Comparison of ENCODE assay signal across 10 cellular contexts in the genomic region with DNA sequence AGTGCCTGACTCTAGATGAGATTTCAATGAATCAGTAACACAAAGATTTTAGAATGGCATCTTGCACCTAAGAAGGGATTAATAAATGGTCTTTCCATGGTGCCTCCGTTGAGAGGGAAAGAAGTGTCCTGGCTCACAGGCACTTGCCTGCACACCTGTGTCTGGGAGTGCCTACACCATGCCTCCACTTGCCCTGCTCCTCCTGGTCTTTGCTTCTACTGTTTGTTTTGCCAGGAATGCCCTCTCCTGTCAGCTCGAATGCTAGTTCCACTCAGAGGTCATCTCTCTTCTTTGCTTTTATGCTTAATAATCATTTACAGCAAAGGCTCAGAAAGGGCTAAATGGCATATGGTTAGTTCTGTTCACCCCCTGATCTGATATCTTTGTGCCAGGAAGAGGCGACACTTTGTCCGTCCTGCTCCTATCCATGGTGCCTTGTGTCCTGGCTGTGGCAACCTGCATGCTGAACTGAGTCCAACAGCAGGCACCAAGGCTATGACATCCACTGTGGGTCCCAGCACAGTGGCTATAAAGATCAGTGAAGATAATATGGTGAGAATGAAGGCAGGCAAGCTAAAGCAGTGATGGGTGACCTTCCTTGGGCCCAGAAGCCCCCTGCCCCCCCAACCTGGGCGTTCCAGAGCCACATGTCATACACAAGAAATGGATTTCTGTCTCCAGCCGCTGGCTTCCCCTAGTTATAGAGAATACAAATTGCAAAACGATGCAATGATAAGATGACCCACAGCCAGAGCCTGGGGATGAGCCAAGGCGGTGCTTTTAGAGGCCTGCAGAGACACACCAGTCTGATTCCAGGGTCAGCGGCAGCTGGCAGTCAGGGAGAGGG. TPM values are rescaled to one million over a fixed set of nuclear protein-coding genes. Genes with fewer than 3 reads are reported as not detected.
A peak's percentile ranks its signal among the peaks of the same experiment; 100 is the strongest.
DNase-seq lines count a peak whose midpoint lies in the region; ATAC-seq and TF ChIP-seq lines count a peak whose summit lies in the region.
"Had no signal": no experiment of that assay in that cellular context is flagged by ENCODE, and none has a peak within 500 bp of the region (broad histone marks: within the 10 kb centered on the region; RNA-seq: fewer than 3 reads in every experiment).

No MANE protein-coding gene starts in this region.

- BruUV-seq in PC-3 (replicated peaks; lab: Mats Ljungman, UMichigan) = TSS peak; percentile 27

- H2AFZ ChIP-seq in PC-3 (ENCODE audit: low read length) = no peak overlapping the region; the same call in 1 of the 2 replicates

- DNase-seq in AG10803 (ENCODE audit: low read depth) (peak; percentile 55), PC-3 (no peak), erythroblast (lab: John Stamatoyannopoulos, UW) (no peak), sigmoid colon (no peak), NCI-H2196 treated with DMSO at 0.1 percent for 48 hours (lab: John Stamatoyannopoulos, UW; ENCODE audit: unreplicated experiment) (no peak)
- DNase-seq in effector memory CD4-positive, alpha-beta T cell = no peak
- DNase-seq: activated CD4-positive, alpha-beta T cell treated with anti-CD3 and anti-CD28 coated beads, Interleukin-2, amount 10 ng/mL, durations not matched to agents 7 days and 5 days; stimulated activated naive CD4-positive, alpha-beta T cell treated with Interleukin-2 at 50 U/mL for 16 hours had no signal

- H3K36me3 ChIP-seq in PC-3 (ENCODE audit: low read depth, low read length) = no peaks in the 10 kb centered on the region
- H3K36me3 ChIP-seq in esophagus (ENCODE audit: control insufficient read depth in 2 of 2, insufficient read depth in 2 of 2, low read length in 1 of 2) = peaks cover 0 to 9% of the 10 kb centered on the region in 2 donors
- no peaks in the 10 kb centered on the region for H3K36me3 ChIP-seq in effector memory CD4-positive, alpha-beta T cell (ENCODE audit: control insufficient read depth, insufficient read depth, low read length)
- no peaks in the 10 kb centered on the region for H3K36me3 ChIP-seq in sigmoid colon

- peaks cover 38% of the 10 kb centered on the region for H3K4me1 Mint-ChIP-seq in nephron

- peaks cover 64% of the 10 kb centered on the region for H3K4me1 ChIP-seq in PC-3 (ENCODE audit: insufficient read depth, low read length)
- peaks cover 0 to 12% of the 10 kb centered on the region in 2 donors for H3K4me1 ChIP-seq in esophagus (ENCODE audit: control insufficient read depth in 2 of 2, insufficient read depth in 2 of 2, low read length in 1 of 2)
- H3K4me1 ChIP-seq in effector memory CD4-positive, alpha-beta T cell (ENCODE audit: control insufficient read depth, insufficient read depth, low read length, poor library complexity, severe bottlenecking) = peaks cover 8% of the 10 kb centered on the region
- H3K4me1 ChIP-seq in sigmoid colon = peaks cover 0 to 11% (median 10%) of the 10 kb centered on the region in 4 donors

- peaks cover 51% of the 10 kb centered on the region for H3K79me2 ChIP-seq in PC-3 (ENCODE audit: low read length)

- H3K27ac Mint-ChIP-seq in nephron = peak overlapping the region; percentile 18 to 88 (median 39)
- H3K27ac Mint-ChIP-seq: activated CD4-positive, alpha-beta T cell treated with anti-CD3 and anti-CD28 coated beads, Interleukin-2, amount 10 ng/mL, durations not matched to agents 7 days and 5 days had no signal

- TF ChIP-seq CTCF in AG10803 (conservative IDR thresholded peaks at IDR 0.05; ENCODE audit: low read length) (no peak), PC-3 (conservative IDR thresholded peaks at IDR 0.05; ENCODE audit: low read depth, low read length) (no peak), nephron (IDR thresholded peaks at IDR 0.05; ENCODE audit: unreplicated experiment in 3 of 3) (no peak), sigmoid colon (IDR thresholded peaks at IDR 0.05) (no peak)

- H3K4me3 ChIP-seq in AG10803 (ENCODE audit: low read length) (peak overlapping the region; percentile 77), PC-3 (ENCODE audit: low read length) (peak overlapping the region; percentile 89), esophagus (ENCODE audit: low read depth in 1 of 2, low read length in 2 of 2) (peak overlapping the region; percentile 75 to 82), sigmoid colon (no peak overlapping the region)
- no peak overlapping the region for H3K4me3 ChIP-seq in effector memory CD4-positive, alpha-beta T cell (ENCODE audit: insufficient read depth, low read depth, low read length, poor library complexity, severe bottlenecking)

- peak overlapping the region; percentile 63 to 78 (median 66) for H3K4me3 Mint-ChIP-seq in nephron
- H3K4me3 Mint-ChIP-seq: activated CD4-positive, alpha-beta T cell treated with anti-CD3 and anti-CD28 coated beads, Interleukin-2, amount 10 ng/mL, durations not matched to agents 7 days and 5 days had no signal

- no peaks in the 10 kb centered on the region for H3K9me2 ChIP-seq in PC-3 (replicated peaks; ENCODE audit: low read length)

- H3F3A ChIP-seq in PC-3 (ENCODE audit: low read length, unreplicated experiment) = peaks cover 6% of the 10 kb centered on the region

- 42% methylated on average over 9 of the region's 9 CpGs for WGBS in esophagus, 2 donors
- 23 to 73% methylated on average over 9 of the region's 9 CpGs for WGBS in sigmoid colon, 2 donors

- peaks cover 37% of the 10 kb centered on the region for H3K27me3 Mint-ChIP-seq in nephron (ENCODE audit: low read depth)

- ATAC-seq in PC-3 = no peak

- H3K9me3 Mint-ChIP-seq in nephron = no peaks in the 10 kb centered on the region
- H3K9me3 Mint-ChIP-seq: activated CD4-positive, alpha-beta T cell treated with anti-CD3 and anti-CD28 coated beads, Interleukin-2, amount 10 ng/mL, durations not matched to agents 7 days and 5 days had no signal

- POLR2A ChIA-PET in PC-3 (lab: Charles Lee; ENCODE audit: unreplicated experiment) = no interaction called here

- H3K4me2 ChIP-seq in PC-3 (ENCODE audit: low read length) = peak overlapping the region; percentile 99

- peaks cover 14% of the 10 kb centered on the region; the same call in 1 of the 2 replicates for H4K20me1 ChIP-seq in PC-3 (ENCODE audit: low read length)

- TF ChIP-seq POLR2A in erythroblast (IDR thresholded peaks at IDR 0.05; ENCODE audit: low read length) = no peak
- no peak for TF ChIP-seq POLR2A in sigmoid colon (IDR thresholded peaks at IDR 0.05)

- intact Hi-C loops in PC-3 (cut with micrococcal nuclease) = no loop called here
- intact Hi-C loops in sigmoid colon (cut with DNase I) = no loop called here

- H3K27ac ChIP-seq in PC-3 (ENCODE audit: low read length) = peak overlapping the region; percentile 87
- peak overlapping the region; percentile 91 to 97 for H3K27ac ChIP-seq in esophagus (ENCODE audit: low read depth in 2 of 2, low read length in 1 of 2)
- H3K27ac ChIP-seq in effector memory CD4-positive, alpha-beta T cell (ENCODE audit: insufficient read depth, low read length, poor library complexity, severe bottlenecking) = no peak overlapping the region
- peak overlapping the region in 2 of 4 donors; percentile 63 to 69 for H3K27ac ChIP-seq in sigmoid colon

- no peak for TF ChIP-seq EP300 in sigmoid colon (IDR thresholded peaks at IDR 0.05)

- peak overlapping the region; percentile 87 for H3K9ac ChIP-seq in PC-3 (ENCODE audit: low read length)

- H3K9me3 ChIP-seq in PC-3 (ENCODE audit: low read length) (no peaks in the 10 kb centered on the region), esophagus (ENCODE audit: control insufficient read depth in 2 of 2, insufficient read depth in 1 of 2, low read depth in 1 of 2, low read length in 1 of 2) (no peaks in the 10 kb centered on the region), sigmoid colon (no peaks in the 10 kb centered on the region)
- H3K9me3 ChIP-seq in effector memory CD4-positive, alpha-beta T cell (ENCODE audit: control insufficient read depth, low read length) = no peaks in the 10 kb centered on the region

- no peaks in the 10 kb centered on the region for H3K36me3 Mint-ChIP-seq in nephron (ENCODE audit: low read depth)

- CTCF ChIA-PET in PC-3 (lab: Charles Lee) = interaction anchor here (0.6 kb wide), 1 partner anchor 22 kb away, joined by 12 read pairs; no protein-coding TSS in a partner anchor

- H3K27me3 ChIP-seq in PC-3 (ENCODE audit: low read length) (no peaks in the 10 kb centered on the region), esophagus (ENCODE audit: control insufficient read depth in 1 of 2, insufficient read depth in 2 of 2, low read length in 2 of 2) (no peaks in the 10 kb centered on the region), sigmoid colon (peaks cover 15 to 35% (median 19%) of the 10 kb centered on the region in 3 donors)
- peaks cover 21% of the 10 kb centered on the region for H3K27me3 ChIP-seq in effector memory CD4-positive, alpha-beta T cell (replicated peaks; ENCODE audit: control insufficient read depth, insufficient read depth, low read length, poor library complexity, severe bottlenecking)

RNA-seq across cellular contexts. Expression of a gene that starts 1.4 kb away (rescaled TPM):
- 66.0 and 86.3 TPM in 2 replicates for total RNA-seq in PC-3 (2014; rRNA removed)
- polyA plus RNA-seq in esophagus = 100 to 1,000 TPM; 150 to 357 TPM
- 1 to 10 TPM in 1 of 4 donors, under 1 TPM in 2, not detected in 1; 0.33 to 3.3 (median 0.71) TPM for total RNA-seq in sigmoid colon
- polyA plus RNA-seq in sigmoid colon = 10 to 100 TPM; 38.5 to 91.3 (median 87.1) TPM

RNA-seq across cellular contexts. Expression of a gene that starts 32.2 kb away (rescaled TPM):
- total RNA-seq in PC-3 (2014; rRNA removed) (not detected in 2 replicates), sigmoid colon (under 1 TPM in 1 of 4 donors, not detected in 3; 0.36 TPM)
- polyA plus RNA-seq in esophagus (not detected), sigmoid colon (under 1 TPM in 1 of 3 donors, not detected in 2; 0.15 TPM)
- total RNA-seq: activated CD4-positive, alpha-beta T cell treated with anti-CD3 and anti-CD28 coated beads, Interleukin-2, amount 10 ng/mL, durations not matched to agents 7 days and 5 days had no signal

RNA-seq across cellular contexts. Expression of a gene that starts 53.8 kb away (rescaled TPM):
- 1.2 and 2.8 TPM in 2 replicates for total RNA-seq in PC-3 (2014; rRNA removed)
- under 1 TPM; 0.24 to 0.45 TPM for polyA plus RNA-seq in esophagus
- total RNA-seq in sigmoid colon = 1 to 10 TPM in 1 of 4 donors, under 1 TPM in 2, not detected in 1; 0.36 to 2.8 (median 0.82) TPM
- under 1 TPM in 1 of 3 donors, not detected in 2; 0.82 TPM for polyA plus RNA-seq in sigmoid colon

Comparison
In these comparisons a context has a peak if more than half of its experiments do, and no peak if none do; other contexts are left out.
1. H3K4me3 ChIP-seq: peak in AG10803 (single experiment), PC-3 (single experiment) and esophagus (2 of 2); none in effector memory CD4-positive, alpha-beta T cell (single experiment) and sigmoid colon (0 of 4).
2. RNA of a gene that starts 1.4 kb away (total RNA-seq): 66.0 to 86.3 TPM in PC-3; 0.33 to 3.3 TPM in sigmoid colon; every median in the first group is over 10 times any median in the second.